ENCODE assay signal across 23 cellular contexts in genomic region chr10:69145864-69146263, GRCh38. TPM values are rescaled to one million over a fixed set of nuclear protein-coding genes. Genes with fewer than 3 reads are reported as not detected.
DNase-seq lines count a peak whose midpoint lies in the region; ATAC-seq, FAIRE-seq and TF ChIP-seq lines count a peak whose summit lies in the region.
"Had no signal": no experiment of that assay in that cellular context is flagged by ENCODE, and none has a peak within 500 bp of the region (broad histone marks: within the 10 kb centered on the region; RNA-seq: fewer than 3 reads in every experiment).

No MANE protein-coding gene starts in this region.

- FAIRE-seq in D721Med (lab: Jason Lieb, UNC) (peak; percentile 11), GM12878 (lab: Jason Lieb, UNC) (no peak)
- FAIRE-seq: A204.1, G401.6, GM12892, GM18507 had no signal

- no peaks in the 10 kb centered on the region for H3K9me3 ChIP-seq in GM12878 (replicated peaks; ENCODE audit: control insufficient read depth, insufficient read depth, low read length)
- H3K9me3 ChIP-seq: BLaER1 treated with 17β-estradiol and CSF1 and Interleukin-3, amounts not matched to agents 10 nM and 100 nM had no signal

- no peak overlapping the region for H3K9ac ChIP-seq in GM12878 (ENCODE audit: control insufficient read depth, insufficient read depth, low read length)
- H3K9ac ChIP-seq: BLaER1 treated with 17β-estradiol and CSF1 and Interleukin-3, amounts not matched to agents 10 nM and 100 nM had no signal

- TF ChIP-seq EP300 in GM12878 (IDR thresholded peaks at IDR 0.05; ENCODE audit: borderline replicate concordance in 1 of 2, control insufficient read depth in 1 of 2, low read depth in 2 of 2, low read length in 2 of 2): no peak

- H3K36me3 Mint-ChIP-seq in central memory CD8-positive, alpha-beta T cell (ENCODE audit: insufficient read depth): peaks cover 7% of the 10 kb centered on the region
- H3K36me3 Mint-ChIP-seq in stimulated activated effector memory CD8-positive, alpha-beta T cell treated with anti-CD3 and anti-CD28 coated beads, Interleukin-12 subunit alpha, Interleukin-12 subunit beta, amount 100 ng/mL, for 72 hours: peaks cover 34% of the 10 kb centered on the region
- peaks cover 20 to 27% of the 10 kb centered on the region in 2 donors for H3K36me3 Mint-ChIP-seq in CD14-positive monocyte

- H3K27me3 Mint-ChIP-seq in central memory CD8-positive, alpha-beta T cell: no peaks in the 10 kb centered on the region
- no peaks in the 10 kb centered on the region for H3K27me3 Mint-ChIP-seq in CD14-positive monocyte (ENCODE audit: low read depth in 3 of 3)
- H3K27me3 Mint-ChIP-seq: B cell; CD4-positive, alpha-beta memory T cell; CD4-positive, CD25-positive, alpha-beta regulatory T cell; CD8-positive, alpha-beta memory T cell had no signal

- no peak overlapping the region for H3K4me3 ChIP-seq in GM12878
- H3K4me3 ChIP-seq: BLaER1 treated with 17β-estradiol and CSF1 and Interleukin-3, amounts not matched to agents 10 nM and 100 nM had no signal

- H3K9me3 Mint-ChIP-seq in central memory CD8-positive, alpha-beta T cell: no peaks in the 10 kb centered on the region
- no peaks in the 10 kb centered on the region for H3K9me3 Mint-ChIP-seq in stimulated activated effector memory CD8-positive, alpha-beta T cell treated with anti-CD3 and anti-CD28 coated beads, Interleukin-12 subunit alpha, Interleukin-12 subunit beta, amount 100 ng/mL, for 72 hours
- H3K9me3 Mint-ChIP-seq in CD14-positive monocyte: no peaks in the 10 kb centered on the region
- H3K9me3 Mint-ChIP-seq: CD4-positive, alpha-beta memory T cell; CD4-positive, CD25-positive, alpha-beta regulatory T cell; CD8-positive, alpha-beta memory T cell had no signal

- peaks cover 48% of the 10 kb centered on the region for H3K4me1 Mint-ChIP-seq in central memory CD8-positive, alpha-beta T cell
- peaks cover 28% of the 10 kb centered on the region for H3K4me1 Mint-ChIP-seq in stimulated activated effector memory CD8-positive, alpha-beta T cell treated with anti-CD3 and anti-CD28 coated beads, Interleukin-12 subunit alpha, Interleukin-12 subunit beta, amount 100 ng/mL, for 72 hours
- peaks cover 10% of the 10 kb centered on the region for H3K4me1 Mint-ChIP-seq in CD14-positive monocyte

- intact Hi-C loops in GM12878 (cut with micrococcal nuclease; ENCODE audit: unreplicated experiment): no loop called here
- intact Hi-C loops in CD14-positive monocyte (cut with micrococcal nuclease): no loop called here

- no peak for TF ChIP-seq RAD21 in GM12878 (IDR thresholded peaks at IDR 0.05; ENCODE audit: insufficient read depth, low read depth, low read length)

- RAD21 ChIA-PET in GM12878 (lab: Charles Lee; ENCODE audit: unreplicated experiment): no interaction called here

- in situ Hi-C loops in GM12878 (cut with MboI): no loop called here

- no peak overlapping the region for H2AFZ ChIP-seq in GM12878 (ENCODE audit: control insufficient read depth, low read depth, low read length)

- peak overlapping the region; percentile 49 for H3K27ac Mint-ChIP-seq in central memory CD8-positive, alpha-beta T cell (ENCODE audit: low read depth)
- peak overlapping the region; percentile 17 for H3K27ac Mint-ChIP-seq in stimulated activated effector memory CD8-positive, alpha-beta T cell treated with anti-CD3 and anti-CD28 coated beads, Interleukin-12 subunit alpha, Interleukin-12 subunit beta, amount 100 ng/mL, for 72 hours
- H3K27ac Mint-ChIP-seq in CD14-positive monocyte: no peak overlapping the region
- H3K27ac Mint-ChIP-seq: B cell had no signal

- DNase-seq in D721Med (ENCODE audit: insufficient read length, low spot score) (no peak), GM12878 (ENCODE audit: low read depth, low spot score) (no peak), CD14-positive monocyte (ENCODE audit: low spot score) (no peak), AG08395 (ENCODE audit: low spot score) (no peak)
- DNase-seq in central memory CD8-positive, alpha-beta T cell (ENCODE audit: low spot score in 2 of 2): no peak
- no peak for DNase-seq in stimulated activated effector memory CD8-positive, alpha-beta T cell treated with anti-CD3 and anti-CD28 coated beads, Interleukin-12 subunit alpha, Interleukin-12 subunit beta, amount 100 ng/mL, for 72 hours (ENCODE audit: low spot score in 2 of 2)
- DNase-seq in activated effector memory CD4-positive, alpha-beta T cell treated with anti-CD3 and anti-CD28 coated beads, Interleukin-2, amount 50 U/mL, for 16 hours: no peak
- DNase-seq: 8988T; ACHN; AML-193; CD4-positive, alpha-beta memory T cell; CD4-positive, CD25-positive, alpha-beta regulatory T cell; CD8-positive, alpha-beta memory T cell; COR-L47; DMS79 treated with DMSO at 0.1 percent for 48 hours; GF-D8 had no signal

- H3K4me1 ChIP-seq in GM12878 (ENCODE audit: control insufficient read depth, insufficient read depth, low read length): no peaks in the 10 kb centered on the region

- no peak for ATAC-seq in GM12878
- ATAC-seq in central memory CD8-positive, alpha-beta T cell (replicated peaks; ENCODE audit: extremely low read depth, poor library complexity, severe bottlenecking): no peak
- ATAC-seq in stimulated activated effector memory CD8-positive, alpha-beta T cell treated with anti-CD3 and anti-CD28 coated beads, Interleukin-12 subunit alpha, Interleukin-12 subunit beta, amount 100 ng/mL, for 72 hours: no peak

- no peaks in the 10 kb centered on the region for H3K27me3 ChIP-seq in GM12878 (replicated peaks in 1 of 2; ENCODE audit: control insufficient read depth in 2 of 2, insufficient read depth in 2 of 2, low read length in 1 of 2)
- H3K27me3 ChIP-seq: BLaER1 treated with 17β-estradiol and CSF1 and Interleukin-3, amounts not matched to agents 10 nM and 100 nM had no signal

- no peaks in the 10 kb centered on the region for H3K36me3 ChIP-seq in GM12878 (ENCODE audit: control insufficient read depth in 2 of 2, insufficient read depth in 2 of 2, low read length in 1 of 2)

- POLR2A ChIA-PET in GM12878 (lab: Charles Lee): no interaction called here

- CTCF ChIA-PET in GM12878 (lab: Yijun Ruan, JAX): no interaction called here

- BruUV-seq in GM12878 (replicated peaks; lab: Mats Ljungman, UMichigan): no TSS peak

- H3K27ac ChIP-seq in GM12878 (ENCODE audit: control insufficient read depth, insufficient read depth): no peak overlapping the region
- H3K27ac ChIP-seq: BLaER1 treated with 17β-estradiol and CSF1 and Interleukin-3, amounts not matched to agents 10 nM and 100 nM; C4-2B had no signal

- TF ChIP-seq POLR2A in GM12878 (IDR thresholded peaks at IDR 0.05; ENCODE audit: low read depth, low read length): no peak

- peaks cover 11% of the 10 kb centered on the region for H3K79me2 ChIP-seq in GM12878 (ENCODE audit: control insufficient read depth, insufficient read depth, low read length)

- SMC1A ChIA-PET in GM12878 (lab: Charles Lee; ENCODE audit: uncharacterized antibody, unreplicated experiment): no interaction called here

- TF ChIP-seq CTCF in D721Med (IDR thresholded peaks at IDR 0.05; ENCODE audit: insufficient read depth, missing control alignments): no peak
- no peak for TF ChIP-seq CTCF in GM12878 (IDR thresholded peaks at IDR 0.05 in 2 of 3, conservative IDR thresholded peaks at IDR 0.05 in 1 of 3; ENCODE audit: control insufficient read depth in 2 of 3, extremely low read depth in 1 of 3, insufficient read depth in 1 of 3, low read depth in 3 of 3, low read length in 3 of 3)
- TF ChIP-seq CTCF in CD14-positive monocyte (IDR thresholded peaks at IDR 0.05): no peak

- H3K4me3 Mint-ChIP-seq in central memory CD8-positive, alpha-beta T cell: no peak overlapping the region
- H3K4me3 Mint-ChIP-seq in stimulated activated effector memory CD8-positive, alpha-beta T cell treated with anti-CD3 and anti-CD28 coated beads, Interleukin-12 subunit alpha, Interleukin-12 subunit beta, amount 100 ng/mL, for 72 hours: no peak overlapping the region
- H3K4me3 Mint-ChIP-seq in CD14-positive monocyte: no peak overlapping the region
- H3K4me3 Mint-ChIP-seq: B cell; CD4-positive, alpha-beta memory T cell; CD4-positive, CD25-positive, alpha-beta regulatory T cell; CD8-positive, alpha-beta memory T cell had no signal

- no peak overlapping the region for H3K4me2 ChIP-seq in GM12878 (ENCODE audit: control insufficient read depth, insufficient read depth)

- 96% methylated on average over 8 of the region's 8 CpGs for WGBS in GM12878 (ENCODE audit: insufficient coverage, insufficient replicate concordance, low lambda C conversion rate, missing lambda C conversion rate)

- no peaks in the 10 kb centered on the region for H4K20me1 ChIP-seq in GM12878 (ENCODE audit: control insufficient read depth, insufficient read depth)

RNA-seq across cellular contexts. Expression of gene VPS26A, which starts 21.9 kb away (rescaled TPM):
- total RNA-seq in GM12878 (2013; cell fraction: nucleolus; rRNA removed): 6.5 and 10.8 TPM in 2 replicates
- total RNA-seq in GM12878 (2014; rRNA removed) (17.2 and 19.2 TPM in 2 replicates), GM12878 (2014; rRNA removed; fragmentation: Illumina TruSeq; extraction: Trizol) (16.8 and 17.0 TPM in 2 replicates), GM12878 (2021) (26.4 and 29.0 TPM in 2 replicates)
- polyA plus RNA-seq in GM12878 (2011; ENCODE audit: low read depth): 10.1 TPM
- polyA plus RNA-seq in GM12878 (2011; rRNA removed) (24.7 and 44.2 TPM in 2 replicates), GM12878 (2014; fragmentation: Illumina TruSeq; extraction: Trizol) (31.0 and 44.8 TPM in 2 replicates), GM12878 (2014; fragmentation: Nextera tagmentation; extraction: Ambion mirVana) (10 to 100 TPM; 21.3 to 30.9 TPM), GM12878 (2014; rRNA removed) (22.4 and 23.3 TPM in 2 replicates), GM12878 (2016; fragmentation: Nextera tagmentation; extraction: Ambion mirVana) (10 to 100 TPM; 70.9 to 72.3 TPM), CD14-positive monocyte (10 to 100 TPM; 42.1 to 58.3 TPM)
- 4.7 and 5.8 TPM in 2 replicates for polyA plus RNA-seq in GM12878 (2011; cell fraction: cytosol; rRNA removed)
- 4.8 and 5.5 TPM in 2 replicates for polyA plus RNA-seq in GM12878 (2011; cell fraction: nucleus; rRNA removed)
- polyA plus RNA-seq in GM12878 (2012): 19.2 and 25.9 TPM in 2 replicates
- polyA minus RNA-seq in GM12878 (2011; rRNA and poly(A)+ RNA removed): 3.6 and 4.8 TPM in 2 replicates
- polyA minus RNA-seq in GM12878 (2011; cell fraction: cytosol; rRNA and poly(A)+ RNA removed): 4.9 and 9.0 TPM in 2 replicates
- 1.6 TPM in 2 replicates for polyA minus RNA-seq in GM12878 (2011; cell fraction: nucleus; rRNA and poly(A)+ RNA removed)

RNA-seq across cellular contexts. Expression of gene SUPV3L1, which starts 34.2 kb away (rescaled TPM):
- total RNA-seq in GM12878 (2013; cell fraction: nucleolus; rRNA removed): 45.7 and 45.8 TPM in 2 replicates
- total RNA-seq in GM12878 (2014; rRNA removed) (23.7 and 28.9 TPM in 2 replicates), GM12878 (2014; rRNA removed; fragmentation: Illumina TruSeq; extraction: Trizol) (35.4 and 37.0 TPM in 2 replicates), GM12878 (2021) (35.7 and 48.9 TPM in 2 replicates)
- 26.3 TPM for polyA plus RNA-seq in GM12878 (2011; ENCODE audit: low read depth)
- polyA plus RNA-seq in GM12878 (2011; rRNA removed) (56.2 and 57.5 TPM in 2 replicates), GM12878 (2014; fragmentation: Illumina TruSeq; extraction: Trizol) (54.0 and 66.1 TPM in 2 replicates), GM12878 (2014; fragmentation: Nextera tagmentation; extraction: Ambion mirVana) (10 to 100 TPM; 18.4 to 32.3 TPM), GM12878 (2014; rRNA removed) (38.3 and 39.6 TPM in 2 replicates), GM12878 (2016; fragmentation: Nextera tagmentation; extraction: Ambion mirVana) (10 to 100 TPM; 52.1 to 57.8 TPM), CD14-positive monocyte (1 to 10 TPM; 6.8 to 7.3 TPM)
- 33.0 and 50.0 TPM in 2 replicates for polyA plus RNA-seq in GM12878 (2011; cell fraction: cytosol; rRNA removed)
- polyA plus RNA-seq in GM12878 (2011; cell fraction: nucleus; rRNA removed): 51.6 and 53.3 TPM in 2 replicates
- 20.9 and 27.9 TPM in 2 replicates for polyA plus RNA-seq in GM12878 (2012)
- 50.1 and 97.7 TPM in 2 replicates for polyA minus RNA-seq in GM12878 (2011; rRNA and poly(A)+ RNA removed)
- 32.9 and 35.0 TPM in 2 replicates for polyA minus RNA-seq in GM12878 (2011; cell fraction: cytosol; rRNA and poly(A)+ RNA removed)
- polyA minus RNA-seq in GM12878 (2011; cell fraction: nucleus; rRNA and poly(A)+ RNA removed): 15.4 and 21.2 TPM in 2 replicates

RNA-seq across cellular contexts. Expression of gene SRGN, which starts 58.0 kb away (rescaled TPM):
- 1,218 and 1,450 TPM in 2 replicates for total RNA-seq in GM12878 (2013; cell fraction: nucleolus; rRNA removed)
- 782 and 1,043 TPM in 2 replicates for total RNA-seq in GM12878 (2014; rRNA removed)
- total RNA-seq in GM12878 (2014; rRNA removed; fragmentation: Illumina TruSeq; extraction: Trizol): 937 and 1,023 TPM in 2 replicates
- total RNA-seq in GM12878 (2021): 658 and 735 TPM in 2 replicates
- 580 TPM for polyA plus RNA-seq in GM12878 (2011; ENCODE audit: low read depth)
- 2,414 and 3,245 TPM in 2 replicates for polyA plus RNA-seq in GM12878 (2011; rRNA removed)
- 1,183 and 1,837 TPM in 2 replicates for polyA plus RNA-seq in GM12878 (2011; cell fraction: cytosol; rRNA removed)
- polyA plus RNA-seq in GM12878 (2011; cell fraction: nucleus; rRNA removed): 432 and 624 TPM in 2 replicates
- 946 and 1,192 TPM in 2 replicates for polyA plus RNA-seq in GM12878 (2012)
- 1,121 and 1,510 TPM in 2 replicates for polyA plus RNA-seq in GM12878 (2014; fragmentation: Illumina TruSeq; extraction: Trizol)
- polyA plus RNA-seq in GM12878 (2014; fragmentation: Nextera tagmentation; extraction: Ambion mirVana): 1,000 to 10,000 TPM; 1,115 to 1,176 TPM
- polyA plus RNA-seq in GM12878 (2014; rRNA removed): 687 and 833 TPM in 2 replicates
- 100 to 1,000 TPM; 382 to 384 TPM for polyA plus RNA-seq in GM12878 (2016; fragmentation: Nextera tagmentation; extraction: Ambion mirVana)
- 1,110 and 1,251 TPM in 2 replicates for polyA minus RNA-seq in GM12878 (2011; rRNA and poly(A)+ RNA removed)
- polyA minus RNA-seq in GM12878 (2011; cell fraction: cytosol; rRNA and poly(A)+ RNA removed): 439 and 473 TPM in 2 replicates
- 84.3 and 111 TPM in 2 replicates for polyA minus RNA-seq in GM12878 (2011; cell fraction: nucleus; rRNA and poly(A)+ RNA removed)
- polyA plus RNA-seq in CD14-positive monocyte: 1,000 to 10,000 TPM; 1,724 to 1,859 TPM

Comparison
In these comparisons a context has a peak if more than half of its experiments do, and no peak if none do; other contexts are left out.
1. H3K27ac Mint-ChIP-seq: peak in central memory CD8-positive, alpha-beta T cell (single experiment) and stimulated activated effector memory CD8-positive, alpha-beta T cell treated with anti-CD3 and anti-CD28 coated beads, Interleukin-12 subunit alpha, Interleukin-12 subunit beta, amount 100 ng/mL, for 72 hours (single experiment); none in CD14-positive monocyte (0 of 7).